In genomic region chr7:155935005-155935557, GRCh38 we compare ENCODE assay signal across 21 cellular contexts.
"Had no signal": no experiment of that assay in that cellular context is flagged by ENCODE, and none has a peak within 500 bp of the region (broad histone marks: within the 10 kb centered on the region; RNA-seq: fewer than 3 reads in every experiment).

No MANE protein-coding gene starts in this region.

- H3K27me3 ChIP-seq: neural progenitor cell, right atrium auricular region, tibial nerve had no signal

- H3K9me3 ChIP-seq: breast epithelium, right atrium auricular region had no signal

- H3K27ac ChIP-seq: breast epithelium, epithelial cell of prostate, esophagus squamous epithelium, heart right ventricle, neural progenitor cell, parathyroid adenoma, right atrium auricular region, tibial nerve had no signal

- H3K27ac Mint-ChIP-seq: activated naive CD8-positive, alpha-beta T cell treated with anti-CD3 and anti-CD28 coated beads, Interleukin-2, amount 50 U/mL, for 24 hours; dendritic cell treated with granulocyte-macrophage colony-stimulating factor and Interleukin-4, amounts not matched to agents 40 ng/mL and 50 ng/mL, for 4 days; neural progenitor cell; stimulated activated naive B cell treated with anti-CD40 and anti-IgM and Interleukin-4, amounts not matched to agents 10 μg/mL and 1 μg/mL and 100 μg/mL, for 72 hours had no signal

- ATAC-seq: activated naive CD8-positive, alpha-beta T cell treated with anti-CD3 and anti-CD28 coated beads, Interleukin-2, amount 50 U/mL, for 24 hours; heart right ventricle; naive thymus-derived CD8-positive, alpha-beta T cell; stimulated activated naive B cell treated with anti-CD40 and anti-IgM and Interleukin-4, amounts not matched to agents 10 μg/mL and 1 μg/mL and 100 μg/mL, for 72 hours had no signal

- DNase-seq: activated CD4-positive, alpha-beta T cell treated with anti-CD3 and anti-CD28 coated beads, Interleukin-2, amount 50 U/mL, for 1 hour; activated gamma-delta T cell; activated naive CD4-positive, alpha-beta T cell treated with anti-CD3 and anti-CD28 coated beads, Interleukin-2, amount 50 U/mL, for 16 hours; activated naive CD8-positive, alpha-beta T cell treated with anti-CD3 and anti-CD28 coated beads, Interleukin-2, amount 50 U/mL, for 24 hours; esophagus squamous epithelium; foreskin melanocyte; heart right ventricle; occipital lobe; stimulated activated CD4-positive, alpha-beta T cell treated with anti-CD3 and anti-CD28 coated beads, Interleukin-15, amount 100 ng/mL, for 24 hours; stimulated activated CD4-positive, alpha-beta T cell treated with anti-CD3 and anti-CD28 coated beads, Interleukin-2, amount 100 ng/mL, for 24 hours; stimulated activated naive B cell treated with anti-CD40 and anti-IgM and Interleukin-4, amounts not matched to agents 10 μg/mL and 1 μg/mL and 100 μg/mL, for 72 hours; T-helper 2 cell had no signal

- H3K4me1 ChIP-seq: breast epithelium, esophagus squamous epithelium, heart right ventricle, neural progenitor cell, parathyroid adenoma, right atrium auricular region, tibial nerve had no signal

- H3K27me3 Mint-ChIP-seq: activated naive CD8-positive, alpha-beta T cell treated with anti-CD3 and anti-CD28 coated beads, Interleukin-2, amount 50 U/mL, for 24 hours; dendritic cell treated with granulocyte-macrophage colony-stimulating factor and Interleukin-4, amounts not matched to agents 40 ng/mL and 50 ng/mL, for 4 days had no signal

- H3K4me3 ChIP-seq: breast epithelium, esophagus squamous epithelium, heart right ventricle, neural progenitor cell, right atrium auricular region, tibial nerve had no signal

- H3K4me3 Mint-ChIP-seq: activated naive CD8-positive, alpha-beta T cell treated with anti-CD3 and anti-CD28 coated beads, Interleukin-2, amount 50 U/mL, for 24 hours; central memory CD8-positive, alpha-beta T cell; dendritic cell treated with granulocyte-macrophage colony-stimulating factor and Interleukin-4, amounts not matched to agents 40 ng/mL and 50 ng/mL, for 4 days; naive thymus-derived CD8-positive, alpha-beta T cell; neural progenitor cell; stimulated activated naive B cell treated with anti-CD40 and anti-IgM and Interleukin-4, amounts not matched to agents 10 μg/mL and 1 μg/mL and 100 μg/mL, for 72 hours had no signal

- H3K9ac ChIP-seq: neural progenitor cell, parathyroid adenoma had no signal

- H3K36me3 ChIP-seq: breast epithelium, esophagus squamous epithelium, heart right ventricle, right atrium auricular region, tibial nerve had no signal

- H3K36me3 Mint-ChIP-seq: neural progenitor cell; stimulated activated naive B cell treated with anti-CD40 and anti-IgM and Interleukin-4, amounts not matched to agents 10 μg/mL and 1 μg/mL and 100 μg/mL, for 72 hours had no signal

- H3K4me1 Mint-ChIP-seq: activated naive CD8-positive, alpha-beta T cell treated with anti-CD3 and anti-CD28 coated beads, Interleukin-2, amount 50 U/mL, for 24 hours; central memory CD8-positive, alpha-beta T cell; naive thymus-derived CD8-positive, alpha-beta T cell; neural progenitor cell; stimulated activated naive B cell treated with anti-CD40 and anti-IgM and Interleukin-4, amounts not matched to agents 10 μg/mL and 1 μg/mL and 100 μg/mL, for 72 hours had no signal
